Comparison of ENCODE assay signal across 13 cellular contexts in the genomic region with DNA sequence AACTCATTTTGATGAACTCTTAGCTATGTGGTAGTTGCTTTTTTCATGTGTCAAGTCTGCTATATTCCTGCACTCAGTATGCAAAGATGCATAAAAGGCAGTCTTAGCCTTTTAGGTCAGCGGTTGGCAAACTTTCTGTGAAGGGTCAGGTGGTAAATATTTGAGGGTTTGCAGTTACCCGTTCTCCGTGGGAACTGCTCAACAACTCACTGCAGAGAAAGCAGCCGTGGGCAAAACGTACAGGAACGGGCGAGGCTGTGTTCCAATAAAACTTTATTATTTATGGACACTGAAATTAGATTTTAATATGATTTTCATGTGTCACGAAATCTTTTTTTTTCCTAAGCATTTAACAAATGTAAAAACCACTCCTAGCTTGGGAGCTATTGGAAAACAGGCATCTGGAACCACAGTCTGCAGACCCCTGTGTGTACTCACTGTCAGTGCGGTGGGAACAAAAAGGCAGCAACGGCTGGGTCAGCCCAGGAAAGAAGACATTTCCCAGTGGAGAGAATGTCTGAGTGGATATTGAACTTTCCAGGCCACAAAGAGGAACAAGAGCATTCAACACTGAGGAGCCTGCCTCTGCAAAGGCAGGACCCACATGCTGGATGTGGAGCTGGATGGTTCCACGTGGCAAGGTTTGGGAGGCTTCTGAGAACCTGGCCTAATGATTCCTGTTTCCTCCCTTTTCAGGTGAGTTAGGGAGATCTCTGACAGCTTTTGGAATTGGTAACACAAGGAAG. TPM values are rescaled to one million over a fixed set of nuclear protein-coding genes. Genes with fewer than 3 reads are reported as not detected.
A peak's percentile ranks its signal among the peaks of the same experiment; 100 is the strongest.
DNase-seq lines count a peak whose midpoint lies in the region; ATAC-seq and TF ChIP-seq lines count a peak whose summit lies in the region.
"Had no signal": no experiment of that assay in that cellular context is flagged by ENCODE, and none has a peak within 500 bp of the region (broad histone marks: within the 10 kb centered on the region; RNA-seq: fewer than 3 reads in every experiment).

No MANE protein-coding gene starts in this region.

- no peak for TF ChIP-seq POLR2A in spleen (IDR thresholded peaks at IDR 0.05)
- TF ChIP-seq POLR2A in lower leg skin (IDR thresholded peaks at IDR 0.05) = no peak

- H3K9ac ChIP-seq in SK-N-MC (ENCODE audit: insufficient read length) = no peak overlapping the region

- H3K9me3 ChIP-seq in SK-N-MC (ENCODE audit: low read depth, low read length) (no peaks in the 10 kb centered on the region), lower lobe of right lung (no peaks in the 10 kb centered on the region), spleen (no peaks in the 10 kb centered on the region)
- H3K9me3 ChIP-seq: Caco-2 had no signal

- H3K4me3 ChIP-seq in SK-N-MC = peak overlapping the region; percentile 52
- no peak overlapping the region for H3K4me3 ChIP-seq in lower lobe of right lung
- peak overlapping the region in 1 of 8 donors; percentile 1 for H3K4me3 ChIP-seq in spleen
- no peak overlapping the region for H3K4me3 ChIP-seq in lower leg skin (ENCODE audit: low read depth, poor library complexity, severe bottlenecking)

- ATAC-seq in lower lobe of right lung (no peak), HG02981 (IDR thresholded peaks at IDR 0.05; ENCODE audit: unreplicated experiment) (no peak), GM18861 (IDR thresholded peaks at IDR 0.05; ENCODE audit: unreplicated experiment) (no peak), HG03039 (IDR thresholded peaks at IDR 0.05; ENCODE audit: unreplicated experiment) (no peak)

- H3K27ac ChIP-seq in SK-N-MC (peak overlapping the region; percentile 47), cingulate gyrus (ENCODE audit: low read depth, low read length) (peak overlapping the region; percentile 69), lower lobe of right lung (peak overlapping the region; percentile 14), spleen (peak overlapping the region in 5 of 8 donors; percentile 6 to 93 (median 86))

- intact Hi-C loops in lower lobe of right lung (cut with DNase I) (no loop called here), spleen (cut with DNase I; ENCODE audit: low total_unique reads) (no loop called here), lower leg skin (cut with DNase I; ENCODE audit: low total_unique reads) (loop anchor here (5.0 kb wide), 1 partner anchor 279 kb away; no protein-coding TSS in a partner anchor)

- peaks cover 68% of the 10 kb centered on the region for H3K4me1 ChIP-seq in lower lobe of right lung
- H3K4me1 ChIP-seq in spleen = peaks cover 15 to 79% (median 51%) of the 10 kb centered on the region in 6 donors

- TF ChIP-seq CTCF in lower lobe of right lung (IDR thresholded peaks at IDR 0.05) (no peak), spleen (IDR thresholded peaks at IDR 0.05 in 8 of 11, conservative IDR thresholded peaks at IDR 0.05 in 3 of 11) (no peak), lower leg skin (IDR thresholded peaks at IDR 0.05) (no peak)

- WGBS in spleen, 5 donors = 84 to 90% (median 87%) methylated on average over 11 of the region's 11 CpGs
- 78 to 79% methylated on average over 11 of the region's 11 CpGs for WGBS in lower leg skin, 2 donors

- H3K27me3 ChIP-seq in lower lobe of right lung (ENCODE audit: low read depth) = no peaks in the 10 kb centered on the region
- H3K27me3 ChIP-seq in spleen (replicated peaks in 1 of 7) = no peaks in the 10 kb centered on the region

- DNase-seq in SK-N-MC (ENCODE audit: low read depth, low spot score) (no peak), lower lobe of right lung (no peak), spleen (peak; percentile 6), lower leg skin (ENCODE audit: low spot score in 2 of 2) (no peak)
- DNase-seq: activated CD4-positive, CD25-positive, alpha-beta regulatory T cell treated with anti-CD3 and anti-CD28 coated beads, Interleukin-2, amount 50 U/mL, for 72 hours; activated naive CD4-positive, alpha-beta T cell; Caco-2; GOT3; NCI-H1930 had no signal

- H3K36me3 ChIP-seq in SK-N-MC (ENCODE audit: insufficient read depth, low read length) (peaks cover 20% of the 10 kb centered on the region), lower lobe of right lung (peaks cover 12% of the 10 kb centered on the region), spleen (peaks cover 0 to 25% (median 14%) of the 10 kb centered on the region in 6 donors)

RNA-seq across cellular contexts. Expression of a gene that starts 3.5 kb away (rescaled TPM):
- total RNA-seq in lower lobe of right lung (42.5 TPM), spleen (100 to 1,000 TPM in 1 of 7 donors, 10 to 100 TPM in 6; 24.7 to 111 (median 55.4) TPM), lower leg skin (10 to 100 TPM; 19.6 to 38.2 (median 25.8) TPM)
- polyA plus RNA-seq in spleen = 10 to 100 TPM in 1 of 3 donors, 1 to 10 TPM in 2; 2.8 to 14.9 (median 5.6) TPM

RNA-seq across cellular contexts. Expression of a gene that starts 15.5 kb away (rescaled TPM):
- 20.5 TPM for total RNA-seq in lower lobe of right lung
- 10 to 100 TPM; 15.0 to 30.6 (median 18.5) TPM for total RNA-seq in spleen
- polyA plus RNA-seq in spleen = 10 to 100 TPM in 2 of 3 donors, 1 to 10 TPM in 1; 9.8 to 18.1 (median 14.7) TPM
- 10 to 100 TPM; 31.9 to 57.5 (median 46.9) TPM for total RNA-seq in lower leg skin

RNA-seq across cellular contexts. Expression of a gene that starts 19.6 kb away (rescaled TPM):
- total RNA-seq in lower lobe of right lung (9.6 TPM), spleen (10 to 100 TPM in 5 of 7 donors, 1 to 10 TPM in 2; 8.6 to 18.8 (median 12.3) TPM), lower leg skin (10 to 100 TPM; 17.6 to 36.5 (median 26.0) TPM)
- 10 to 100 TPM; 28.2 to 40.3 (median 32.2) TPM for polyA plus RNA-seq in spleen

Comparison
In these comparisons a context has a peak if more than half of its experiments do, and no peak if none do; other contexts are left out.
1. H3K27ac ChIP-seq: peak in every context shown above with its lines; median percentile 86 in spleen; 69 in cingulate gyrus; 47 in SK-N-MC; 14 in lower lobe of right lung.